Comparison of ENCODE assay signal across 1 cellular context in the genomic region with DNA sequence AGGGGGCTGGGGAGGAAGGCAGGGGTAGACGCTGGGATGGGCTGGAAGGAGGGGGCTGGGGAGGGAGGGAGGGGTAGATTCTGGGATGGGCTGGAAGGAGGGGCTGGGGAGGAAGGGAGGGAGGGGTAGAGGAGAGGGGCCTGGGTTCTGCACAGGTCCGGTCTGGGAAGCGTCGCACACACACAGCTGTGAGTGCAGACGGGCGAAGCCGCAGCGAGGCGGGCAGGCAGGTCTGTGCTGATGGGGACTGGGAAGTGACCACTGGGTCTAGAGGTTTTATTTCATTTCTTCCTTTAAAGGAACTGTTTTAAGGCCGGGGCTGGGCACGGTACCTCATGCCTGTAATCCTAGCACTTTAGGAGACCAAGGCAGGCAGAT.
TF ChIP-seq lines count a peak whose summit lies in the region.

No MANE protein-coding gene starts in this region.

TF ChIP-seq in GM23338, 12 proteins besides CTCF, POLR2A, EP300 and RAD21 (continued from another document):
- TF ChIP-seq ZNF462 (CRISPR knock-in tag; IDR thresholded peaks at IDR 0.05) (no peak), EZH2phosphoT487 (IDR thresholded peaks at IDR 0.05; ENCODE audit: unreplicated experiment) (no peak), JUNB (IDR thresholded peaks at IDR 0.05; ENCODE audit: unreplicated experiment) (no peak), NANOG (IDR thresholded peaks at IDR 0.05; ENCODE audit: borderline replicate concordance) (no peak), ZNF114 (CRISPR knock-in tag; IDR thresholded peaks at IDR 0.05) (no peak), EZH2 (IDR thresholded peaks at IDR 0.05; ENCODE audit: low read depth, unreplicated experiment) (no peak), CREB1 (CRISPR knock-in tag; IDR thresholded peaks at IDR 0.05; ENCODE audit: low read depth) (no peak), POLR2AphosphoS5 (IDR thresholded peaks at IDR 0.05; ENCODE audit: low read depth) (no peak), STAT1 (IDR thresholded peaks at IDR 0.05; ENCODE audit: unreplicated experiment) (no peak), ZNF331 (CRISPR knock-in tag; IDR thresholded peaks at IDR 0.05; ENCODE audit: low read depth) (no peak)
- TF ChIP-seq, protein P1, sequence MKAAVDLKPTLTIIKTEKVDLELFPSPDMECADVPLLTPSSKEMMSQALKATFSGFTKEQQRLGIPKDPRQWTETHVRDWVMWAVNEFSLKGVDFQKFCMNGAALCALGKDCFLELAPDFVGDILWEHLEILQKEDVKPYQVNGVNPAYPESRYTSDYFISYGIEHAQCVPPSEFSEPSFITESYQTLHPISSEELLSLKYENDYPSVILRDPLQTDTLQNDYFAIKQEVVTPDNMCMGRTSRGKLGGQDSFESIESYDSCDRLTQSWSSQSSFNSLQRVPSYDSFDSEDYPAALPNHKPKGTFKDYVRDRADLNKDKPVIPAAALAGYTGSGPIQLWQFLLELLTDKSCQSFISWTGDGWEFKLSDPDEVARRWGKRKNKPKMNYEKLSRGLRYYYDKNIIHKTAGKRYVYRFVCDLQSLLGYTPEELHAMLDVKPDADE (IDR thresholded peaks at IDR 0.05), result no peak
TF ChIP-seq in GM23338: peak in this region for 0.
